ENCODE assay signal across 1 cellular context in genomic region chr12:88570103-88570502, GRCh38.
TF ChIP-seq lines count a peak whose summit lies in the region.

No MANE protein-coding gene starts in this region.

TF ChIP-seq in SK-N-SH, 30 proteins besides CTCF, POLR2A, EP300 and RAD21 (continued from another document):
- no peak for TF ChIP-seq MAX (IDR thresholded peaks at IDR 0.05; ENCODE audit: low read depth)
- peak; percentile 37; the same call in 1 of the 2 replicates for TF ChIP-seq PBX3 (IDR thresholded peaks at IDR 0.05)
- peak; percentile 47; the same call in 1 of the 2 replicates for TF ChIP-seq JUND (IDR thresholded peaks at IDR 0.05)
- peak; percentile 57 for TF ChIP-seq TCF12 (IDR thresholded peaks at IDR 0.05)
